ENCODE assay signal across 1 cellular context in the genomic region with DNA sequence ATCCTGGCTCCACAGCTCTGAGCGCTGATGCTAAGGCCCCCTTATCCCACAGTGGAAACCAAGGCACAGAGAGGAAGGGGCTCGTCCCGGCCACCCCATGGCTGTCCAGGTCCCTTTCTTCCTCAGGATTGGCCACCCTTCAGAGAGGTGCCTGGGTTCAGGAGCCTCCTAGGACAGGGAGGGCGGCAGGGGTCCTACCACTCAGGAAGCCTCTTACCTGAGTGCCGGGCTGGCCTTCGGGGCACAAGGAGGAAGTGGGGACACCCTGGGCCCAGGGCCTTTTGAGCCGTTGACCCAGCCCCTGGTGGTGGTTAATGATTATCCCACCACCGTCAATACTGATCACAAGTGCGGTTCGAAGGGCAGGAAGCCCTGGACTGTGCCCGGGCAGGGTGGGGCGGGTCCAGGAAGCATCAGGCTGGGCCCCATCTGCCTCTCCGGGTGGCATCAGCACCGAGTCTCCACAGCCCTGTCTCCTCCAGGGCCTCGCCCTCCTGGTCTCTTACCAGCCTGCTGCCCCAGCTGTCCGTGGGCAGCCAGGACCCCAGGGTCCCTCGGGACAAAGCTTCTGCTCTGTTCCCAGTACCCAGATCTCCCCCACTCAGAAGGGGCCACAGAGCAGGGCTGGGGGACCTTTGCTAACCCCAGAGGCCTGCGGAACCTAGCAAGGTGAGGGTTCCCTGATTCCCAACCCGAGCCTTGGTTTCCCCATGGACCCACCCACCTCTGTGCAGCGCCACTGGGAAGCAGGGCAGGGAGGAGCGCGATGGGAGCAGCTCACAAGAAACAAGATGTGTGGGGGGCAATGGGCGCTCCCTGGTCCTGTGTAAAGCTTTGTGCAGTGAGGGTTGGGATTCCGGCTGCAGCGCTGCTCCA.
TF ChIP-seq lines count a peak whose summit lies in the region.

No MANE protein-coding gene starts in this region.

TF ChIP-seq in HepG2, 621 proteins besides CTCF, POLR2A, EP300 and RAD21 (continued from another document and continues in another):
- TF ChIP-seq, protein P1, sequence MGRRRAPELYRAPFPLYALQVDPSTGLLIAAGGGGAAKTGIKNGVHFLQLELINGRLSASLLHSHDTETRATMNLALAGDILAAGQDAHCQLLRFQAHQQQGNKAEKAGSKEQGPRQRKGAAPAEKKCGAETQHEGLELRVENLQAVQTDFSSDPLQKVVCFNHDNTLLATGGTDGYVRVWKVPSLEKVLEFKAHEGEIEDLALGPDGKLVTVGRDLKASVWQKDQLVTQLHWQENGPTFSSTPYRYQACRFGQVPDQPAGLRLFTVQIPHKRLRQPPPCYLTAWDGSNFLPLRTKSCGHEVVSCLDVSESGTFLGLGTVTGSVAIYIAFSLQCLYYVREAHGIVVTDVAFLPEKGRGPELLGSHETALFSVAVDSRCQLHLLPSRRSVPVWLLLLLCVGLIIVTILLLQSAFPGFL (CRISPR knock-in tag; IDR thresholded peaks at IDR 0.05): no peak
- TF ChIP-seq SIN3B (IDR thresholded peaks at IDR 0.05; ENCODE audit: low read length) (no peak), ZNF547 (CRISPR knock-in tag; IDR thresholded peaks at IDR 0.05) (0 out of 2 replicates have a peak, but pooled peaks have one; percentile 45), CENPX (CRISPR knock-in tag; IDR thresholded peaks at IDR 0.05) (no peak), NFE2L1 (CRISPR knock-in tag; IDR thresholded peaks at IDR 0.05; ENCODE audit: borderline replicate concordance) (no peak), HNF1B (CRISPR knock-in tag; IDR thresholded peaks at IDR 0.05) (peak; percentile 100), RNF219 (CRISPR knock-in tag; IDR thresholded peaks at IDR 0.05) (peak; percentile 84; the same call in 1 of the 2 replicates), TEAD2 (CRISPR knock-in tag; IDR thresholded peaks at IDR 0.05) (no peak), TBX2 (CRISPR knock-in tag; IDR thresholded peaks at IDR 0.05; ENCODE audit: borderline replicate concordance) (peak; percentile 85), AGO2 (optimal IDR thresholded peaks at IDR 0.05; ENCODE audit: low read depth, low read length) (no peak), ZNF263 (CRISPR knock-in tag; IDR thresholded peaks at IDR 0.05) (peak; percentile 25; the same call in 1 of the 2 replicates), ONECUT2 (CRISPR knock-in tag; IDR thresholded peaks at IDR 0.05) (peak; percentile 28), DPF2 (CRISPR knock-in tag; IDR thresholded peaks at IDR 0.05; ENCODE audit: borderline replicate concordance, low read depth) (peak; percentile 77), HNRNPK (IDR thresholded peaks at IDR 0.05; ENCODE audit: low read depth, low read length, poor library complexity, severe bottlenecking) (no peak), KLF11 (CRISPR knock-in tag; IDR thresholded peaks at IDR 0.05) (peak; percentile 54; the same call in 1 of the 2 replicates), ZNF749 (CRISPR knock-in tag; IDR thresholded peaks at IDR 0.05; ENCODE audit: borderline replicate concordance) (no peak), ZKSCAN1 (IDR thresholded peaks at IDR 0.05; ENCODE audit: low read length) (no peak), POGK (CRISPR knock-in tag; conservative IDR thresholded peaks at IDR 0.05) (no peak; the same call in 1 of the 2 replicates), ZZZ3 (CRISPR knock-in tag; IDR thresholded peaks at IDR 0.05; ENCODE audit: borderline replicate concordance) (peak; percentile 70; the same call in 1 of the 2 replicates), ESRRA (CRISPR knock-in tag; IDR thresholded peaks at IDR 0.05; ENCODE audit: low read depth) (peak; percentile 68; the same call in 1 of the 2 replicates), ZNF30 (CRISPR knock-in tag; IDR thresholded peaks at IDR 0.05) (peak; percentile 68; the same call in 1 of the 2 replicates), NCOA1 (CRISPR knock-in tag; IDR thresholded peaks at IDR 0.05) (peak; percentile 85; the same call in 1 of the 2 replicates), ZNF766 (CRISPR knock-in tag; IDR thresholded peaks at IDR 0.05; ENCODE audit: borderline replicate concordance) (no peak), RFXAP (CRISPR knock-in tag; IDR thresholded peaks at IDR 0.05; ENCODE audit: borderline replicate concordance) (no peak), GATA4 (IDR thresholded peaks at IDR 0.05; ENCODE audit: borderline replicate concordance, low read depth) (peak; percentile 76; the same call in 1 of the 2 replicates), HES4 (CRISPR knock-in tag; IDR thresholded peaks at IDR 0.05; ENCODE audit: borderline replicate concordance) (no peak; the same call in 1 of the 2 replicates), RORA (CRISPR knock-in tag; IDR thresholded peaks at IDR 0.05) (no peak), ZNF234 (CRISPR knock-in tag; conservative IDR thresholded peaks at IDR 0.05) (no peak), ZNF205 (CRISPR knock-in tag; IDR thresholded peaks at IDR 0.05) (0 out of 2 replicates have a peak, but pooled peaks have one; percentile 37), ZNF552 (CRISPR knock-in tag; IDR thresholded peaks at IDR 0.05; ENCODE audit: borderline replicate concordance) (no peak), TOE1 (CRISPR knock-in tag; IDR thresholded peaks at IDR 0.05) (no peak), ZNF382 (CRISPR knock-in tag; IDR thresholded peaks at IDR 0.05; ENCODE audit: borderline replicate concordance) (no peak), BRD4 (CRISPR knock-in tag; IDR thresholded peaks at IDR 0.05) (peak; percentile 14; the same call in 1 of the 2 replicates), ZNF24 (IDR thresholded peaks at IDR 0.05) (no peak), ZFP82 (CRISPR knock-in tag; IDR thresholded peaks at IDR 0.05; ENCODE audit: borderline replicate concordance) (no peak), POLR2G (IDR thresholded peaks at IDR 0.05; ENCODE audit: low read depth, low read length) (peak; percentile 97), ZSCAN30 (CRISPR knock-in tag; IDR thresholded peaks at IDR 0.05) (0 out of 2 replicates have a peak, but pooled peaks have one; percentile 47), ZNF550 (CRISPR knock-in tag; IDR thresholded peaks at IDR 0.05; ENCODE audit: borderline replicate concordance) (0 out of 2 replicates have a peak, but pooled peaks have one; percentile 47)
- TF ChIP-seq, protein P2, sequence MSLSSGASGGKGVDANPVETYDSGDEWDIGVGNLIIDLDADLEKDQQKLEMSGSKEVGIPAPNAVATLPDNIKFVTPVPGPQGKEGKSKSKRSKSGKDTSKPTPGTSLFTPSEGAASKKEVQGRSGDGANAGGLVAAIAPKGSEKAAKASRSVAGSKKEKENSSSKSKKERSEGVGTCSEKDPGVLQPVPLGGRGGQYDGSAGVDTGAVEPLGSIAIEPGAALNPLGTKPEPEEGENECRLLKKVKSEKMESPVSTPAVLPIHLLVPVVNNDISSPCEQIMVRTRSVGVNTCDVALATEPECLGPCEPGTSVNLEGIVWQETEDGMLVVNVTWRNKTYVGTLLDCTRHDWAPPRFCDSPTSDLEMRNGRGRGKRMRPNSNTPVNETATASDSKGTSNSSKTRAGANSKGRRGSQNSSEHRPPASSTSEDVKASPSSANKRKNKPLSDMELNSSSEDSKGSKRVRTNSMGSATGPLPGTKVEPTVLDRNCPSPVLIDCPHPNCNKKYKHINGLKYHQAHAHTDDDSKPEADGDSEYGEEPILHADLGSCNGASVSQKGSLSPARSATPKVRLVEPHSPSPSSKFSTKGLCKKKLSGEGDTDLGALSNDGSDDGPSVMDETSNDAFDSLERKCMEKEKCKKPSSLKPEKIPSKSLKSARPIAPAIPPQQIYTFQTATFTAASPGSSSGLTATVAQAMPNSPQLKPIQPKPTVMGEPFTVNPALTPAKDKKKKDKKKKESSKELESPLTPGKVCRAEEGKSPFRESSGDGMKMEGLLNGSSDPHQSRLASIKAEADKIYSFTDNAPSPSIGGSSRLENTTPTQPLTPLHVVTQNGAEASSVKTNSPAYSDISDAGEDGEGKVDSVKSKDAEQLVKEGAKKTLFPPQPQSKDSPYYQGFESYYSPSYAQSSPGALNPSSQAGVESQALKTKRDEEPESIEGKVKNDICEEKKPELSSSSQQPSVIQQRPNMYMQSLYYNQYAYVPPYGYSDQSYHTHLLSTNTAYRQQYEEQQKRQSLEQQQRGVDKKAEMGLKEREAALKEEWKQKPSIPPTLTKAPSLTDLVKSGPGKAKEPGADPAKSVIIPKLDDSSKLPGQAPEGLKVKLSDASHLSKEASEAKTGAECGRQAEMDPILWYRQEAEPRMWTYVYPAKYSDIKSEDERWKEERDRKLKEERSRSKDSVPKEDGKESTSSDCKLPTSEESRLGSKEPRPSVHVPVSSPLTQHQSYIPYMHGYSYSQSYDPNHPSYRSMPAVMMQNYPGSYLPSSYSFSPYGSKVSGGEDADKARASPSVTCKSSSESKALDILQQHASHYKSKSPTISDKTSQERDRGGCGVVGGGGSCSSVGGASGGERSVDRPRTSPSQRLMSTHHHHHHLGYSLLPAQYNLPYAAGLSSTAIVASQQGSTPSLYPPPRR (CRISPR knock-in tag; IDR thresholded peaks at IDR 0.05; ENCODE audit: borderline replicate concordance): peak; percentile 81
- TF ChIP-seq, protein P3, sequence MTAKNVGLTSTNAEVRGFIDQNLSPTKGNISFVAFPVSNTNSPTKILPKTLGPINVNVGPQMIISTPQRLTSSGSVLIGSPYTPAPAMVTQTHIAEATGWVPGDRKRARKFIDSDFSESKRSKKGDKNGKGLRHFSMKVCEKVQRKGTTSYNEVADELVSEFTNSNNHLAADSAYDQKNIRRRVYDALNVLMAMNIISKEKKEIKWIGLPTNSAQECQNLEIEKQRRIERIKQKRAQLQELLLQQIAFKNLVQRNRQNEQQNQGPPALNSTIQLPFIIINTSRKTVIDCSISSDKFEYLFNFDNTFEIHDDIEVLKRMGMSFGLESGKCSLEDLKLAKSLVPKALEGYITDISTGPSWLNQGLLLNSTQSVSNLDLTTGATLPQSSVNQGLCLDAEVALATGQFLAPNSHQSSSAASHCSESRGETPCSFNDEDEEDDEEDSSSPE (CRISPR knock-in tag; IDR thresholded peaks at IDR 0.05): peak; percentile 54
- TF ChIP-seq, protein P4, sequence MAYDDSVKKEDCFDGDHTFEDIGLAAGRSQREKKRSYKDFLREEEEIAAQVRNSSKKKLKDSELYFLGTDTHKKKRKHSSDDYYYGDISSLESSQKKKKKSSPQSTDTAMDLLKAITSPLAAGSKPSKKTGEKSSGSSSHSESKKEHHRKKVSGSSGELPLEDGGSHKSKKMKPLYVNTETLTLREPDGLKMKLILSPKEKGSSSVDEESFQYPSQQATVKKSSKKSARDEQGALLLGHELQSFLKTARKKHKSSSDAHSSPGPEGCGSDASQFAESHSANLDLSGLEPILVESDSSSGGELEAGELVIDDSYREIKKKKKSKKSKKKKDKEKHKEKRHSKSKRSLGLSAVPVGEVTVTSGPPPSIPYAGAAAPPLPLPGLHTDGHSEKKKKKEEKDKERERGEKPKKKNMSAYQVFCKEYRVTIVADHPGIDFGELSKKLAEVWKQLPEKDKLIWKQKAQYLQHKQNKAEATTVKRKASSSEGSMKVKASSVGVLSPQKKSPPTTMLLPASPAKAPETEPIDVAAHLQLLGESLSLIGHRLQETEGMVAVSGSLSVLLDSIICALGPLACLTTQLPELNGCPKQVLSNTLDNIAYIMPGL (CRISPR knock-in tag; IDR thresholded peaks at IDR 0.05; ENCODE audit: borderline replicate concordance in 1 of 2, low read depth in 1 of 2): peak in 1 of 2 experiments; percentile 72; a peak in 3 of 4 replicates
- TF ChIP-seq, protein P5, sequence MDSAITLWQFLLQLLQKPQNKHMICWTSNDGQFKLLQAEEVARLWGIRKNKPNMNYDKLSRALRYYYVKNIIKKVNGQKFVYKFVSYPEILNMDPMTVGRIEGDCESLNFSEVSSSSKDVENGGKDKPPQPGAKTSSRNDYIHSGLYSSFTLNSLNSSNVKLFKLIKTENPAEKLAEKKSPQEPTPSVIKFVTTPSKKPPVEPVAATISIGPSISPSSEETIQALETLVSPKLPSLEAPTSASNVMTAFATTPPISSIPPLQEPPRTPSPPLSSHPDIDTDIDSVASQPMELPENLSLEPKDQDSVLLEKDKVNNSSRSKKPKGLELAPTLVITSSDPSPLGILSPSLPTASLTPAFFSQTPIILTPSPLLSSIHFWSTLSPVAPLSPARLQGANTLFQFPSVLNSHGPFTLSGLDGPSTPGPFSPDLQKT (CRISPR knock-in tag; IDR thresholded peaks at IDR 0.05; ENCODE audit: borderline replicate concordance): no peak
